22 cellular contexts compared by ENCODE assay signal in genomic region chr16:29009838-29010166, GRCh38. TPM values are rescaled to one million over a fixed set of nuclear protein-coding genes. Genes with fewer than 3 reads are reported as not detected.
DNase-seq lines count a peak whose midpoint lies in the region; ATAC-seq and TF ChIP-seq lines count a peak whose summit lies in the region.
"Had no signal": no experiment of that assay in that cellular context is flagged by ENCODE, and none has a peak within 500 bp of the region (broad histone marks: within the 10 kb centered on the region; RNA-seq: fewer than 3 reads in every experiment).

No MANE protein-coding gene starts in this region.

- no TSS peak for BruUV-seq in OCI-LY7 (replicated peaks; lab: Mats Ljungman, UMichigan)

- peaks cover 50% of the 10 kb centered on the region for H3K4me1 Mint-ChIP-seq in activated CD8-positive, alpha-beta memory T cell treated with anti-CD3 and anti-CD28 coated beads, Interleukin-2, amount 10 ng/mL, durations not matched to agents 7 days and 5 days
- peaks cover 66% of the 10 kb centered on the region for H3K4me1 Mint-ChIP-seq in activated T-helper 1 cell treated with anti-CD3 and anti-CD28 coated beads, Interleukin-12 subunit alpha, Interleukin-12 subunit beta, Interleukin-2, Interleukin-4 antibody, amounts not matched to agents 30 ng/mL and 10 ng/mL and 1 ng/mL, durations not matched to agents 14 hours and 24 hours and 36 hours (ENCODE audit: low read depth)

- no peaks in the 10 kb centered on the region for H3K27me3 ChIP-seq in DND-41 (ENCODE audit: insufficient read depth, low read length, poor library complexity)
- H3K27me3 ChIP-seq in osteoblast (ENCODE audit: insufficient read depth, low read length), result no peaks in the 10 kb centered on the region
- H3K27me3 ChIP-seq in prostate gland (replicated peaks; ENCODE audit: insufficient read depth), result no peaks in the 10 kb centered on the region
- H3K27me3 ChIP-seq: Peyer's patch, right lobe of liver had no signal

- H3K9me3 ChIP-seq in DND-41 (ENCODE audit: insufficient read depth, low read length, severe bottlenecking) (no peaks in the 10 kb centered on the region), osteoblast (ENCODE audit: low read depth, low read length) (no peaks in the 10 kb centered on the region), OCI-LY7 (ENCODE audit: low read length) (no peaks in the 10 kb centered on the region), prostate gland (no peaks in the 10 kb centered on the region)
- H3K9me3 ChIP-seq: gastroesophageal sphincter, HAP-1, Peyer's patch, right lobe of liver, spleen, tibial artery had no signal

- H3K27ac Mint-ChIP-seq in activated CD8-positive, alpha-beta memory T cell treated with anti-CD3 and anti-CD28 coated beads, Interleukin-2, amount 10 ng/mL, durations not matched to agents 7 days and 5 days, result peak overlapping the region; percentile 94
- peak overlapping the region; percentile 98 for H3K27ac Mint-ChIP-seq in activated T-helper 1 cell treated with anti-CD3 and anti-CD28 coated beads, Interleukin-12 subunit alpha, Interleukin-12 subunit beta, Interleukin-2, Interleukin-4 antibody, amounts not matched to agents 30 ng/mL and 10 ng/mL and 1 ng/mL, durations not matched to agents 14 hours and 24 hours and 36 hours
- H3K27ac Mint-ChIP-seq: activated B cell treated with CpG ODN at 0.5 μM for 24 hours had no signal

- no peak for ATAC-seq in activated CD8-positive, alpha-beta memory T cell treated with anti-CD3 and anti-CD28 coated beads, Interleukin-2, amount 10 ng/mL, durations not matched to agents 7 days and 5 days
- no peak for ATAC-seq in DND-41 (ENCODE audit: insufficient read depth, low read depth)
- ATAC-seq: gastroesophageal sphincter, right lobe of liver had no signal

- 89% methylated on average over 2 of the region's 2 CpGs for WGBS in prostate gland

- CTCF ChIA-PET in activated CD8-positive, alpha-beta memory T cell treated with anti-CD3 and anti-CD28 coated beads, Interleukin-2, amount 10 ng/mL, durations not matched to agents 7 days and 5 days (lab: Charles Lee), result interaction anchor here (0.7 to 2.4 kb wide), 3 partner anchors 12 to 36 kb away, joined by 3 to 11 read pairs (median 10); partner anchors contain the start of gene SPNS1
- CTCF ChIA-PET in OCI-LY7 (lab: Charles Lee; ENCODE audit: unreplicated experiment), result no interaction called here

- intact Hi-C loops in activated T-helper 1 cell treated with anti-CD3 and anti-CD28 coated beads, Interleukin-12 subunit alpha, Interleukin-12 subunit beta, Interleukin-2, Interleukin-4 antibody, amounts not matched to agents 30 ng/mL and 10 ng/mL and 1 ng/mL, durations not matched to agents 14 hours and 24 hours and 36 hours (cut with micrococcal nuclease), result loop anchor here (1.0 to 2.0 kb wide), 3 partner anchors 10 to 20 kb away; no protein-coding TSS in a partner anchor
- intact Hi-C loops in OCI-LY7 (cut with micrococcal nuclease; ENCODE audit: unreplicated experiment), result no loop called here
- intact Hi-C loops in prostate gland (cut with DNase I), result no loop called here

- POLR2A ChIA-PET in OCI-LY7 (lab: Charles Lee), result no interaction called here

- no peak for TF ChIP-seq CTCF in DND-41 (IDR thresholded peaks at IDR 0.05; ENCODE audit: borderline replicate concordance, extremely low read depth, low read length, poor library complexity, severe bottlenecking)
- no peak for TF ChIP-seq CTCF in osteoblast (IDR thresholded peaks at IDR 0.05; ENCODE audit: extremely low read depth, low read depth, low read length)
- no peak for TF ChIP-seq CTCF in OCI-LY7 (conservative IDR thresholded peaks at IDR 0.05; ENCODE audit: low read length)
- no peak for TF ChIP-seq CTCF in prostate gland (IDR thresholded peaks at IDR 0.05)

- H3K36me3 Mint-ChIP-seq in activated CD8-positive, alpha-beta memory T cell treated with anti-CD3 and anti-CD28 coated beads, Interleukin-2, amount 10 ng/mL, durations not matched to agents 7 days and 5 days, result peaks cover 2% of the 10 kb centered on the region
- H3K36me3 Mint-ChIP-seq in activated T-helper 1 cell treated with anti-CD3 and anti-CD28 coated beads, Interleukin-12 subunit alpha, Interleukin-12 subunit beta, Interleukin-2, Interleukin-4 antibody, amounts not matched to agents 30 ng/mL and 10 ng/mL and 1 ng/mL, durations not matched to agents 14 hours and 24 hours and 36 hours (ENCODE audit: low read depth), result peaks cover 7% of the 10 kb centered on the region

- no peaks in the 10 kb centered on the region for H3K9me3 Mint-ChIP-seq in activated CD8-positive, alpha-beta memory T cell treated with anti-CD3 and anti-CD28 coated beads, Interleukin-2, amount 10 ng/mL, durations not matched to agents 7 days and 5 days (ENCODE audit: low read depth)
- H3K9me3 Mint-ChIP-seq in activated T-helper 1 cell treated with anti-CD3 and anti-CD28 coated beads, Interleukin-12 subunit alpha, Interleukin-12 subunit beta, Interleukin-2, Interleukin-4 antibody, amounts not matched to agents 30 ng/mL and 10 ng/mL and 1 ng/mL, durations not matched to agents 14 hours and 24 hours and 36 hours, result no peaks in the 10 kb centered on the region
- H3K9me3 Mint-ChIP-seq: activated B cell treated with CpG ODN at 0.5 μM for 24 hours had no signal

- H3K27ac ChIP-seq in DND-41 (ENCODE audit: low read length) (peak overlapping the region; percentile 24), osteoblast (ENCODE audit: low read depth, low read length) (no peak overlapping the region), OCI-LY7 (ENCODE audit: low read depth, low read length, poor library complexity, severe bottlenecking) (no peak overlapping the region), prostate gland (no peak overlapping the region)
- H3K27ac ChIP-seq: gastroesophageal sphincter, HL-60, right lobe of liver, tibial artery had no signal

- H3K9me2 ChIP-seq in OCI-LY7 (ENCODE audit: insufficient read depth, low read length), result no peaks in the 10 kb centered on the region

- H2AFZ ChIP-seq in DND-41 (ENCODE audit: low read depth, low read length) (no peak overlapping the region), osteoblast (ENCODE audit: low read length) (no peak overlapping the region), OCI-LY7 (ENCODE audit: low read length) (no peak overlapping the region)

- H3K4me2 ChIP-seq in DND-41 (ENCODE audit: insufficient read depth, low read length) (no peak overlapping the region), osteoblast (ENCODE audit: insufficient read depth, low read length) (no peak overlapping the region), OCI-LY7 (ENCODE audit: low read length) (no peak overlapping the region)

- no peak for DNase-seq in activated CD8-positive, alpha-beta memory T cell treated with anti-CD3 and anti-CD28 coated beads, Interleukin-2, amount 10 ng/mL, durations not matched to agents 7 days and 5 days
- no peak for DNase-seq in activated CD8-positive, alpha-beta memory T cell treated with anti-CD3 and anti-CD28 coated beads for 24 hours
- DNase-seq in DND-41 (no peak), osteoblast (ENCODE audit: insufficient read length, low spot score, missing footprints) (peak; percentile 11), SIG-M5 treated with dmso at 0.1 percent for 504 hours (lab: John Stamatoyannopoulos, UW; ENCODE audit: unreplicated experiment) (no peak), OCI-LY7 (ENCODE audit: low spot score) (no peak), prostate gland (ENCODE audit: low spot score) (no peak)
- no peak for DNase-seq in activated T-helper 1 cell treated with anti-CD3 and anti-CD28 coated beads, Interleukin-12 subunit alpha, Interleukin-12 subunit beta, Interleukin-2, Interleukin-4 antibody, amounts not matched to agents 30 ng/mL and 10 ng/mL and 1 ng/mL, durations not matched to agents 14 hours and 24 hours and 36 hours (ENCODE audit: low spot score)
- DNase-seq: activated B cell treated with CpG ODN at 0.5 μM for 24 hours; activated T-cell treated with anti-CD3 and anti-CD28 coated beads, Interleukin-2, amount 50 U/mL, for 1 hour; AML-193; aorta; NCI-H1436 treated with DMSO at 0.1 percent for 48 hours; NCI-H345; Peyer's patch; right lobe of liver; SHP77; spleen; tibial artery had no signal

- H3K4me3 Mint-ChIP-seq in activated CD8-positive, alpha-beta memory T cell treated with anti-CD3 and anti-CD28 coated beads, Interleukin-2, amount 10 ng/mL, durations not matched to agents 7 days and 5 days, result no peak overlapping the region
- no peak overlapping the region for H3K4me3 Mint-ChIP-seq in activated T-helper 1 cell treated with anti-CD3 and anti-CD28 coated beads, Interleukin-12 subunit alpha, Interleukin-12 subunit beta, Interleukin-2, Interleukin-4 antibody, amounts not matched to agents 30 ng/mL and 10 ng/mL and 1 ng/mL, durations not matched to agents 14 hours and 24 hours and 36 hours
- H3K4me3 Mint-ChIP-seq: activated B cell treated with CpG ODN at 0.5 μM for 24 hours had no signal

- H4K20me1 ChIP-seq in DND-41 (ENCODE audit: insufficient read depth, low read length), result no peaks in the 10 kb centered on the region
- H4K20me1 ChIP-seq in osteoblast (ENCODE audit: insufficient read depth, low read length), result no peaks in the 10 kb centered on the region
- H4K20me1 ChIP-seq in OCI-LY7 (ENCODE audit: insufficient read depth, low read length), result no peaks in the 10 kb centered on the region

- H3K4me1 ChIP-seq in DND-41 (ENCODE audit: insufficient read depth, low read length) (peaks cover 23% of the 10 kb centered on the region), osteoblast (ENCODE audit: insufficient read depth, low read length) (peaks cover 4% of the 10 kb centered on the region), OCI-LY7 (ENCODE audit: insufficient read depth, low read length, poor library complexity, severe bottlenecking) (no peaks in the 10 kb centered on the region), prostate gland (replicated peaks) (no peaks in the 10 kb centered on the region)
- H3K4me1 ChIP-seq: gastroesophageal sphincter, HAP-1, Peyer's patch, tibial artery had no signal

- no peaks in the 10 kb centered on the region for H3K36me3 ChIP-seq in DND-41 (ENCODE audit: insufficient read depth, low read length)
- H3K36me3 ChIP-seq in osteoblast (ENCODE audit: insufficient read depth, low read length), result no peaks in the 10 kb centered on the region
- H3K36me3 ChIP-seq in OCI-LY7 (ENCODE audit: insufficient read depth, low read length), result no peaks in the 10 kb centered on the region
- H3K36me3 ChIP-seq in prostate gland, result no peaks in the 10 kb centered on the region
- H3K36me3 ChIP-seq: gastroesophageal sphincter, HAP-1, Peyer's patch, right lobe of liver, spleen, tibial artery had no signal

- no peak for TF ChIP-seq POLR2A in prostate gland (IDR thresholded peaks at IDR 0.05)

- no peaks in the 10 kb centered on the region for H3K27me3 Mint-ChIP-seq in activated CD8-positive, alpha-beta memory T cell treated with anti-CD3 and anti-CD28 coated beads, Interleukin-2, amount 10 ng/mL, durations not matched to agents 7 days and 5 days
- no peaks in the 10 kb centered on the region for H3K27me3 Mint-ChIP-seq in activated T-helper 1 cell treated with anti-CD3 and anti-CD28 coated beads, Interleukin-12 subunit alpha, Interleukin-12 subunit beta, Interleukin-2, Interleukin-4 antibody, amounts not matched to agents 30 ng/mL and 10 ng/mL and 1 ng/mL, durations not matched to agents 14 hours and 24 hours and 36 hours (ENCODE audit: insufficient read depth)

- H3K4me3 ChIP-seq in DND-41 (ENCODE audit: low read depth in 1 of 2, low read length in 2 of 2), result no peak overlapping the region
- no peak overlapping the region for H3K4me3 ChIP-seq in osteoblast (ENCODE audit: insufficient read depth, low read length)
- no peak overlapping the region for H3K4me3 ChIP-seq in OCI-LY7 (ENCODE audit: low read depth, low read length, poor library complexity, severe bottlenecking)
- no peak overlapping the region for H3K4me3 ChIP-seq in prostate gland
- H3K4me3 ChIP-seq: gastroesophageal sphincter, HAP-1, Peyer's patch, right lobe of liver, spleen, tibial artery had no signal

- H3K9ac ChIP-seq in DND-41 (ENCODE audit: low read depth, low read length), result no peak overlapping the region

- H3K79me2 ChIP-seq in DND-41 (ENCODE audit: insufficient read depth, low read length), result no peaks in the 10 kb centered on the region
- no peaks in the 10 kb centered on the region for H3K79me2 ChIP-seq in osteoblast (ENCODE audit: insufficient read depth, low read length)
- no peaks in the 10 kb centered on the region for H3K79me2 ChIP-seq in OCI-LY7 (ENCODE audit: insufficient read depth, low read depth, low read length)

RNA-seq across cellular contexts. Expression of gene LAT, which starts 24.9 kb away (rescaled TPM):
- total RNA-seq in activated CD8-positive, alpha-beta memory T cell treated with anti-CD3 and anti-CD28 coated beads, Interleukin-2, amount 10 ng/mL, durations not matched to agents 7 days and 5 days, result 100 to 1,000 TPM; 200 to 236 TPM
- 230 and 234 TPM in 2 replicates for total RNA-seq in activated T-helper 1 cell treated with anti-CD3 and anti-CD28 coated beads, Interleukin-12 subunit alpha, Interleukin-12 subunit beta, Interleukin-2, Interleukin-4 antibody, amounts not matched to agents 30 ng/mL and 10 ng/mL and 1 ng/mL, durations not matched to agents 14 hours and 24 hours and 36 hours
- total RNA-seq in osteoblast, result 1.2 and 1.4 TPM in 2 replicates
- 17.5 and 17.7 TPM in 2 replicates for total RNA-seq in OCI-LY7 (2014; rRNA removed; shearing (Covaris generic))
- total RNA-seq in OCI-LY7 (2022), result 19.8 and 20.0 TPM in 2 replicates
- total RNA-seq in prostate gland, result 1 to 10 TPM; 4.7 to 5.7 TPM

RNA-seq across cellular contexts. Expression of gene SPNS1, which starts 35.2 kb away (rescaled TPM):
- total RNA-seq in activated CD8-positive, alpha-beta memory T cell treated with anti-CD3 and anti-CD28 coated beads, Interleukin-2, amount 10 ng/mL, durations not matched to agents 7 days and 5 days, result 10 to 100 TPM; 22.1 to 27.6 TPM
- 21.2 and 26.9 TPM in 2 replicates for total RNA-seq in activated T-helper 1 cell treated with anti-CD3 and anti-CD28 coated beads, Interleukin-12 subunit alpha, Interleukin-12 subunit beta, Interleukin-2, Interleukin-4 antibody, amounts not matched to agents 30 ng/mL and 10 ng/mL and 1 ng/mL, durations not matched to agents 14 hours and 24 hours and 36 hours
- 50.7 and 51.9 TPM in 2 replicates for total RNA-seq in osteoblast
- total RNA-seq in OCI-LY7 (2014; rRNA removed; shearing (Covaris generic)), result 12.4 and 20.1 TPM in 2 replicates
- total RNA-seq in OCI-LY7 (2022), result 20.4 and 21.5 TPM in 2 replicates
- total RNA-seq in prostate gland, result 10 to 100 TPM; 14.8 to 57.4 TPM

RNA-seq across cellular contexts. Expression of gene NFATC2IP, which starts 59.1 kb away (rescaled TPM):
- 100 to 1,000 TPM; 120 to 133 TPM for total RNA-seq in activated CD8-positive, alpha-beta memory T cell treated with anti-CD3 and anti-CD28 coated beads, Interleukin-2, amount 10 ng/mL, durations not matched to agents 7 days and 5 days
- 110 and 111 TPM in 2 replicates for total RNA-seq in activated T-helper 1 cell treated with anti-CD3 and anti-CD28 coated beads, Interleukin-12 subunit alpha, Interleukin-12 subunit beta, Interleukin-2, Interleukin-4 antibody, amounts not matched to agents 30 ng/mL and 10 ng/mL and 1 ng/mL, durations not matched to agents 14 hours and 24 hours and 36 hours
- total RNA-seq in osteoblast, result 18.1 and 20.0 TPM in 2 replicates
- total RNA-seq in OCI-LY7 (2014; rRNA removed; shearing (Covaris generic)), result 68.8 and 73.0 TPM in 2 replicates
- 104 and 114 TPM in 2 replicates for total RNA-seq in OCI-LY7 (2022)
- 10 to 100 TPM; 18.8 to 47.3 TPM for total RNA-seq in prostate gland

Comparison
In these comparisons a context has a peak if more than half of its experiments do, and no peak if none do; other contexts are left out.
1. RNA of gene LAT, which starts 24.9 kb away (total RNA-seq): 200 to 236 TPM in activated CD8-positive, alpha-beta memory T cell treated with anti-CD3 and anti-CD28 coated beads, Interleukin-2, amount 10 ng/mL, durations not matched to agents 7 days and 5 days and 230 to 234 TPM in activated T-helper 1 cell treated with anti-CD3 and anti-CD28 coated beads, Interleukin-12 subunit alpha, Interleukin-12 subunit beta, Interleukin-2, Interleukin-4 antibody, amounts not matched to agents 30 ng/mL and 10 ng/mL and 1 ng/mL, durations not matched to agents 14 hours and 24 hours and 36 hours; 17.5 to 20.0 TPM in OCI-LY7, 4.7 to 5.7 TPM in prostate gland and 1.2 to 1.4 TPM in osteoblast; every median in the first group is over 4 times any median in the second.